2 cellular contexts compared by ENCODE assay signal in the genomic region with DNA sequence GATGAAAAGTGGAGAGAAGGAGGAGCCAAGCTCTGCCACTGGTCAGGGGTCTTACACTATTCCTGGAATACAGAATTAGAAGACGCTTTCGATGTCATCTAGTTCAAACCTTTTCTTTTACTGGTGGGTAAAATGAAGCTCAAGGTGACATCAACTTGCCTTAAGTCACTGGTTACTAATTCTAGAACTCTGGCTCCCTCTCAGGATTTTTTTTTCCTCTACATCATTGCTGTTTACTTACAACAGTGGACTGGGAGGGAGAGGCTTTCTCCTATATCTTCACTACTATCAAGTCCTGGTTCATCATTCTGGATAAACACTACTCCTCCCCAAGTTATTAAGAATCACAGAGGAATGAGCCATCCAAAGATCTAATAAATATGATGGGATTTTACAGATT.
TF ChIP-seq lines count a peak whose summit lies in the region.

No MANE protein-coding gene starts in this region.

TF ChIP-seq in SK-N-SH, 30 proteins besides CTCF, POLR2A, EP300 and RAD21 (continued from another document):
- TF ChIP-seq EZH2phosphoT487 (IDR thresholded peaks at IDR 0.05; ENCODE audit: borderline replicate concordance, low read depth) (no peak), TEAD4 (IDR thresholded peaks at IDR 0.05; ENCODE audit: borderline replicate concordance, insufficient read depth) (no peak), ELF1 (IDR thresholded peaks at IDR 0.05) (no peak)
- TF ChIP-seq, protein P1, sequence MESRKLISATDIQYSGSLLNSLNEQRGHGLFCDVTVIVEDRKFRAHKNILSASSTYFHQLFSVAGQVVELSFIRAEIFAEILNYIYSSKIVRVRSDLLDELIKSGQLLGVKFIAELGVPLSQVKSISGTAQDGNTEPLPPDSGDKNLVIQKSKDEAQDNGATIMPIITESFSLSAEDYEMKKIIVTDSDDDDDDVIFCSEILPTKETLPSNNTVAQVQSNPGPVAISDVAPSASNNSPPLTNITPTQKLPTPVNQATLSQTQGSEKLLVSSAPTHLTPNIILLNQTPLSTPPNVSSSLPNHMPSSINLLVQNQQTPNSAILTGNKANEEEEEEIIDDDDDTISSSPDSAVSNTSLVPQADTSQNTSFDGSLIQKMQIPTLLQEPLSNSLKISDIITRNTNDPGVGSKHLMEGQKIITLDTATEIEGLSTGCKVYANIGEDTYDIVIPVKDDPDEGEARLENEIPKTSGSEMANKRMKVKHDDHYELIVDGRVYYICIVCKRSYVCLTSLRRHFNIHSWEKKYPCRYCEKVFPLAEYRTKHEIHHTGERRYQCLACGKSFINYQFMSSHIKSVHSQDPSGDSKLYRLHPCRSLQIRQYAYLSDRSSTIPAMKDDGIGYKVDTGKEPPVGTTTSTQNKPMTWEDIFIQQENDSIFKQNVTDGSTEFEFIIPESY (IDR thresholded peaks at IDR 0.05; ENCODE audit: borderline replicate concordance, low read depth): no peak

TF ChIP-seq in SK-N-SH treated with all-trans-retinoic acid at 6 μM for 48 hours, 23 proteins besides CTCF, POLR2A, EP300 and RAD21 (continued from another document):
- TF ChIP-seq, protein P2, sequence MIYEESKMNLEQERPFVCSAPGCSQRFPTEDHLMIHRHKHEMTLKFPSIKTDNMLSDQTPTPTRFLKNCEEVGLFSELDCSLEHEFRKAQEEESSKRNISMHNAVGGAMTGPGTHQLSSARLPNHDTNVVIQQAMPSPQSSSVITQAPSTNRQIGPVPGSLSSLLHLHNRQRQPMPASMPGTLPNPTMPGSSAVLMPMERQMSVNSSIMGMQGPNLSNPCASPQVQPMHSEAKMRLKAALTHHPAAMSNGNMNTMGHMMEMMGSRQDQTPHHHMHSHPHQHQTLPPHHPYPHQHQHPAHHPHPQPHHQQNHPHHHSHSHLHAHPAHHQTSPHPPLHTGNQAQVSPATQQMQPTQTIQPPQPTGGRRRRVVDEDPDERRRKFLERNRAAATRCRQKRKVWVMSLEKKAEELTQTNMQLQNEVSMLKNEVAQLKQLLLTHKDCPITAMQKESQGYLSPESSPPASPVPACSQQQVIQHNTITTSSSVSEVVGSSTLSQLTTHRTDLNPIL (CRISPR knock-in tag; IDR thresholded peaks at IDR 0.05; ENCODE audit: low read depth): no peak
- TF ChIP-seq ZFP3 (CRISPR knock-in tag; IDR thresholded peaks at IDR 0.05) (no peak), ESRRG (CRISPR knock-in tag; IDR thresholded peaks at IDR 0.05) (no peak), ZNF70 (CRISPR knock-in tag; IDR thresholded peaks at IDR 0.05) (no peak), GLIS3 (CRISPR knock-in tag; IDR thresholded peaks at IDR 0.05) (no peak)
